ENCODE assay signal across 10 cellular contexts in the genomic region with DNA sequence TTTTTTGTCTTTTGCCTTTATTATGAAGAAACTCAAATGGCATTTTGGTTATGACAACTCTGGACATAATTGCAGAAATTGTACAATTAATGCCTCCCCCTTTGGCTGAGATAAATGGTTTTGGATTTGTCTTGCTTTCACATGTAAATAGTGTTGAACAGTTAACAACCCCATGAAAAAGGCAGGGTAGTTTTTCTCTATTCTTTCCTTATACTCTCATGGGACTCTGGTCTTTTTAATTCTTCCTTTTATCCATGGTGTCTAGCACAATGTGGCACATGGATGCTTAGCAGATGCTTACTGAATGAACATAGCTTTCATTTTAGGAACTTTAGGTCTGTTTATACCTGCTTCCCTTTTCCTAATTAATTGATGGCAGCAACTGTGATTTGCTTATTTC.
DNase-seq lines count a peak whose midpoint lies in the region; ATAC-seq, FAIRE-seq and TF ChIP-seq lines count a peak whose summit lies in the region.
"Had no signal": no experiment of that assay in that cellular context is flagged by ENCODE, and none has a peak within 500 bp of the region (broad histone marks: within the 10 kb centered on the region; RNA-seq: fewer than 3 reads in every experiment).

No MANE protein-coding gene starts in this region.

- no peak for TF ChIP-seq POLR2A in heart left ventricle (IDR thresholded peaks at IDR 0.05)

- H3K4me1 Mint-ChIP-seq in activated B cell treated with CpG ODN at 0.5 μM for 24 hours, result peaks cover 89% of the 10 kb centered on the region

- no peaks in the 10 kb centered on the region for H3K9me3 Mint-ChIP-seq in activated B cell treated with CpG ODN at 0.5 μM for 24 hours

- H3K36me3 Mint-ChIP-seq in activated B cell treated with CpG ODN at 0.5 μM for 24 hours (ENCODE audit: low read depth), result peaks cover 46% of the 10 kb centered on the region

- H3K27ac Mint-ChIP-seq in activated B cell treated with CpG ODN at 0.5 μM for 24 hours, result peak overlapping the region; percentile 46

- POLR2A ChIA-PET in activated B cell treated with CpG ODN at 0.5 μM for 24 hours (lab: Charles Lee), result interaction anchor here (0.7 to 1.2 kb wide), 3 partner anchors 32 to 120 kb away, joined by 3 read pairs; no protein-coding TSS in a partner anchor

- H3K27me3 Mint-ChIP-seq in activated B cell treated with CpG ODN at 0.5 μM for 24 hours, result no peaks in the 10 kb centered on the region

- DNase-seq in heart left ventricle, result no peak
- no peak for DNase-seq in right cardiac atrium
- DNase-seq in activated B cell treated with CpG ODN at 0.5 μM for 24 hours, result no peak
- DNase-seq in HTR-8/SVneo (ENCODE audit: insufficient read length, low spot score), result no peak
- DNase-seq: activated CD4-positive, alpha-beta T cell treated with anti-CD3 and anti-CD28 coated beads, Interleukin-2, amount 50 U/mL, for 4 hours had no signal

- no peak for FAIRE-seq in HTR-8/SVneo (lab: Jason Lieb, UNC)
- FAIRE-seq: bronchial epithelial cell had no signal

- H3K4me3 ChIP-seq in heart left ventricle (peak overlapping the region in 7 of 12 donors; percentile 6 to 44 (median 20)), right cardiac atrium (ENCODE audit: low read length) (no peak overlapping the region), mesodermal cell (ENCODE audit: extremely low read depth, insufficient read depth, low read length, poor library complexity, severe bottlenecking) (no peak overlapping the region), urinary bladder (ENCODE audit: low read depth, low read length) (no peak overlapping the region)

- no peaks in the 10 kb centered on the region for H3K27me3 ChIP-seq in heart left ventricle
- no peaks in the 10 kb centered on the region for H3K27me3 ChIP-seq in right cardiac atrium (ENCODE audit: control insufficient read depth, insufficient read depth)

- peaks cover 18 to 94% (median 74%) of the 10 kb centered on the region in 12 donors for H3K4me1 ChIP-seq in heart left ventricle
- H3K4me1 ChIP-seq in right cardiac atrium (ENCODE audit: control insufficient read depth, insufficient read depth, low read length), result peaks cover 6% of the 10 kb centered on the region
- peaks cover 12% of the 10 kb centered on the region for H3K4me1 ChIP-seq in mesodermal cell (ENCODE audit: control insufficient read depth, insufficient read depth, low read length, poor library complexity, severe bottlenecking)
- H3K4me1 ChIP-seq in urinary bladder (ENCODE audit: insufficient read depth), result no peaks in the 10 kb centered on the region

- peak overlapping the region; percentile 19 for H3K4me3 Mint-ChIP-seq in activated B cell treated with CpG ODN at 0.5 μM for 24 hours

- H3K27ac ChIP-seq in heart left ventricle, result peak overlapping the region in 11 of 12 donors; percentile 39 to 78 (median 62)
- no peak overlapping the region for H3K27ac ChIP-seq in right cardiac atrium (ENCODE audit: low read length)
- H3K27ac ChIP-seq in mesodermal cell (ENCODE audit: low read depth, low read length, severe bottlenecking), result peak overlapping the region; percentile 31
- peak overlapping the region; percentile 23 for H3K27ac ChIP-seq in urinary bladder (ENCODE audit: low read depth)

- H3K9me3 ChIP-seq in heart left ventricle (no peaks in the 10 kb centered on the region), right cardiac atrium (ENCODE audit: control insufficient read depth, low read length) (no peaks in the 10 kb centered on the region), mesodermal cell (ENCODE audit: control insufficient read depth, low read length) (no peaks in the 10 kb centered on the region)

- TF ChIP-seq CTCF in heart left ventricle (IDR thresholded peaks at IDR 0.05) (no peak), activated B cell treated with CpG ODN at 0.5 μM for 24 hours (IDR thresholded peaks at IDR 0.05) (no peak)

- ATAC-seq in heart left ventricle (no peak), right cardiac atrium (no peak), activated B cell treated with CpG ODN at 0.5 μM for 24 hours (ENCODE audit: low read depth) (no peak), HG03571 (IDR thresholded peaks at IDR 0.05; ENCODE audit: unreplicated experiment) (no peak), HG02642 (IDR thresholded peaks at IDR 0.05; ENCODE audit: poor library complexity, unreplicated experiment) (no peak)

- CTCF ChIA-PET in activated B cell treated with CpG ODN at 0.5 μM for 24 hours (lab: Charles Lee), result interaction anchor here (1.1 kb wide), 1 partner anchor 164 kb away, joined by 3 read pairs; no protein-coding TSS in a partner anchor

- H3K36me3 ChIP-seq in heart left ventricle (no peaks in the 10 kb centered on the region), mesodermal cell (ENCODE audit: control insufficient read depth, insufficient read depth, low read length) (peaks cover under 1% of the 10 kb centered on the region), urinary bladder (ENCODE audit: insufficient read depth) (no peaks in the 10 kb centered on the region)

- intact Hi-C loops in heart left ventricle (cut with DNase I) (loop anchor here in 7 of 10 donors (2.0 to 10.0 kb wide), 5 partner anchors 35 to 90 kb away; a partner anchor contains a TSS), right cardiac atrium (cut with DNase I) (loop anchor here in 1 of 4 donors (10.0 kb wide), 1 partner anchor 72 kb away; a partner anchor contains a TSS), activated B cell treated with CpG ODN at 0.5 μM for 24 hours (cut with micrococcal nuclease) (loop anchor here (2.0 kb wide), 2 partner anchors 14 to 74 kb away; no protein-coding TSS in a partner anchor)

Comparison
In these comparisons a context has a peak if more than half of its experiments do, and no peak if none do; other contexts are left out.
1. H3K4me3 ChIP-seq: peak in heart left ventricle (7 of 12); none in right cardiac atrium (single experiment), mesodermal cell (single experiment) and urinary bladder (single experiment).